ENCODE assay signal across 8 cellular contexts in genomic region chr14:51094901-51095853, GRCh38. TPM values are rescaled to one million over a fixed set of nuclear protein-coding genes. Genes with fewer than 3 reads are reported as not detected.
DNase-seq lines count a peak whose midpoint lies in the region; ATAC-seq and TF ChIP-seq lines count a peak whose summit lies in the region.

TSS of gene TRIM9 (minus strand) at chr14:51095105. CDS start at chr14:51094939, 166 bp downstream.

- no peaks in the 10 kb centered on the region for H3K4me1 ChIP-seq in Caco-2
- H3K4me1 ChIP-seq in HUES64 (ENCODE audit: insufficient read depth, low read length) = peaks cover 8% of the 10 kb centered on the region; the same call in 1 of the 2 replicates
- H3K4me1 ChIP-seq in OCI-LY1 (ENCODE audit: insufficient read depth, low read length, severe bottlenecking) = peaks cover 24% of the 10 kb centered on the region

- peak; percentile 99 for ATAC-seq in GM21526 (IDR thresholded peaks at IDR 0.05; ENCODE audit: low FRiP score, unreplicated experiment)

- H3K9ac ChIP-seq in HUES64 (ENCODE audit: low read depth, low read length) = peak within 1 kb of the TSS; percentile 23; the same call in 1 of the 2 replicates
- peak within 1 kb of the TSS; percentile 64 for H3K9ac ChIP-seq in OCI-LY1 (ENCODE audit: low read length)

- BruUV-seq in Caco-2 (replicated peaks; lab: Mats Ljungman, UMichigan) = TSS peak; percentile 76

- H3K27me3 Mint-ChIP-seq in Caco-2 (ENCODE audit: insufficient read depth, unreplicated experiment) = peaks cover 3% of the 10 kb centered on the region
- H3K27me3 Mint-ChIP-seq in mesothelial cell of epicardium (ENCODE audit: low read depth) = peaks cover 47% of the 10 kb centered on the region

- H3K36me3 Mint-ChIP-seq in Caco-2 (ENCODE audit: insufficient read depth, unreplicated experiment) (peaks cover 6% of the 10 kb centered on the region), mesothelial cell of epicardium (no peaks in the 10 kb centered on the region)

- no peak within 1 kb of the TSS; the same call in 1 of the 2 replicates for H2AFZ ChIP-seq in OCI-LY1 (ENCODE audit: low read length)

- no peaks in the 10 kb centered on the region for H3K27me3 ChIP-seq in Caco-2 (replicated peaks; ENCODE audit: control insufficient read depth, insufficient read depth, low read length)
- H3K27me3 ChIP-seq in HUES64 (ENCODE audit: insufficient read depth, low read length) = peaks cover 60% of the 10 kb centered on the region
- no peaks in the 10 kb centered on the region for H3K27me3 ChIP-seq in OCI-LY1 (ENCODE audit: insufficient read depth, low read length)

- H3K27ac ChIP-seq in HUES64 (ENCODE audit: low read depth, low read length) (no peak within 1 kb of the TSS), OCI-LY1 (ENCODE audit: low read depth, low read length, poor library complexity, severe bottlenecking) (no peak within 1 kb of the TSS)

- H3K4me1 Mint-ChIP-seq in Caco-2 (ENCODE audit: low read depth, unreplicated experiment) (no peaks in the 10 kb centered on the region), mesothelial cell of epicardium (peaks cover 26% of the 10 kb centered on the region)

- no peaks in the 10 kb centered on the region for H3K9me3 ChIP-seq in Caco-2
- no peaks in the 10 kb centered on the region for H3K9me3 ChIP-seq in HUES64 (ENCODE audit: insufficient read depth, low read depth, low read length)
- no peaks in the 10 kb centered on the region for H3K9me3 ChIP-seq in OCI-LY1 (ENCODE audit: low read length)

- no peaks in the 10 kb centered on the region for H3K9me3 Mint-ChIP-seq in Caco-2 (ENCODE audit: unreplicated experiment)
- H3K9me3 Mint-ChIP-seq in mesothelial cell of epicardium = no peaks in the 10 kb centered on the region

- H3K36me3 ChIP-seq in Caco-2 (ENCODE audit: control insufficient read depth, insufficient read depth, low read length) (no peaks in the 10 kb centered on the region), HUES64 (ENCODE audit: insufficient read depth, low read length) (no peaks in the 10 kb centered on the region), OCI-LY1 (ENCODE audit: insufficient read depth, low read length) (no peaks in the 10 kb centered on the region)

- no peaks in the 10 kb centered on the region for H3K79me2 ChIP-seq in OCI-LY1 (ENCODE audit: insufficient read depth, low read length)

- H3K4me3 Mint-ChIP-seq in Caco-2 (ENCODE audit: unreplicated experiment) (peak within 1 kb of the TSS; percentile 93), mesothelial cell of epicardium (peak within 1 kb of the TSS; percentile 86)

- DNase-seq in Caco-2 (peak; percentile 98 to 99), activated T-cell treated with anti-CD3 and anti-CD28 coated beads for 1 hour (ENCODE audit: low read depth) (peak; percentile 78), epidermal melanocyte (ENCODE audit: insufficient read length, low spot score) (peak; percentile 91), mesothelial cell of epicardium (ENCODE audit: low spot score in 2 of 2, unreplicated experiment in 2 of 2) (peak; percentile 97 to 98)
- peak; percentile 62 for DNase-seq in stimulated activated CD8-positive, alpha-beta memory T cell treated with anti-CD3 and anti-CD28 coated beads, Interleukin-15, amount 100 ng/mL, for 24 hours (ENCODE audit: low read depth)

- peak within 1 kb of the TSS; percentile 68 for H3K27ac Mint-ChIP-seq in Caco-2 (ENCODE audit: unreplicated experiment)
- H3K27ac Mint-ChIP-seq in mesothelial cell of epicardium = peak within 1 kb of the TSS; percentile 83

- no peaks in the 10 kb centered on the region for H3F3A ChIP-seq in OCI-LY1 (ENCODE audit: insufficient read depth, low read length)

- peak within 1 kb of the TSS; percentile 75 for H3K4me2 ChIP-seq in OCI-LY1 (ENCODE audit: low read length)

- H3K9me2 ChIP-seq in OCI-LY1 (ENCODE audit: low read depth, low read length) = no peaks in the 10 kb centered on the region

- TF ChIP-seq CTCF in Caco-2 (IDR thresholded peaks at IDR 0.05; ENCODE audit: insufficient read depth in 1 of 2, low read depth in 1 of 2, low read length in 1 of 2, severe bottlenecking in 1 of 2, unreplicated experiment in 1 of 2) (no peak), OCI-LY1 (IDR thresholded peaks at IDR 0.05; ENCODE audit: low read length) (no peak), mesothelial cell of epicardium (IDR thresholded peaks at IDR 0.05; ENCODE audit: unreplicated experiment) (no peak)

- peak within 1 kb of the TSS; percentile 60 for H3K4me3 ChIP-seq in Caco-2 (ENCODE audit: low read depth, low read length)
- peak within 1 kb of the TSS; percentile 68 for H3K4me3 ChIP-seq in HUES64 (ENCODE audit: low read length)
- peak within 1 kb of the TSS; percentile 68 for H3K4me3 ChIP-seq in OCI-LY1 (ENCODE audit: low read depth, low read length, poor library complexity, severe bottlenecking)

- CTCF ChIA-PET in Caco-2 (lab: Charles Lee) = interaction anchor here (0.8 to 1.3 kb wide), 6 partner anchors 9 to 151 kb away, joined by 3 to 7 read pairs (median 4); partner anchors contain the start of gene PYGL

- POLR2A ChIA-PET in Caco-2 (lab: Charles Lee) = interaction anchor here (1.0 to 1.9 kb wide), 5 partner anchors 9 to 151 kb away, joined by 3 to 9 read pairs (median 7); partner anchors contain the start of gene PYGL

- under 1% methylated on average over 83 of the region's 83 CpGs for WGBS in HUES64

- intact Hi-C loops in Caco-2 (cut with micrococcal nuclease; ENCODE audit: unreplicated experiment) = loop anchor here (1.0 to 5.0 kb wide), 2 partner anchors 60 to 113 kb away; no protein-coding TSS in a partner anchor

- no peaks in the 10 kb centered on the region for H4K20me1 ChIP-seq in OCI-LY1 (ENCODE audit: insufficient read depth, low read length)

RNA-seq across cellular contexts. Expression of gene TRIM9, which starts in this region (rescaled TPM):
- total RNA-seq in Caco-2 (2022) = 2.7 and 3.0 TPM in 2 replicates
- polyA plus RNA-seq in HUES64 (2013, experiment 1 of 2) = 1.9 TPM
- polyA plus RNA-seq in HUES64 (2013, experiment 2 of 2) = 2.2 TPM
- total RNA-seq in mesothelial cell of epicardium = 8.4 to 11.3 TPM (median 8.9 TPM) in 3 replicates
